ENCODE assay signal across 16 cellular contexts in the genomic region with DNA sequence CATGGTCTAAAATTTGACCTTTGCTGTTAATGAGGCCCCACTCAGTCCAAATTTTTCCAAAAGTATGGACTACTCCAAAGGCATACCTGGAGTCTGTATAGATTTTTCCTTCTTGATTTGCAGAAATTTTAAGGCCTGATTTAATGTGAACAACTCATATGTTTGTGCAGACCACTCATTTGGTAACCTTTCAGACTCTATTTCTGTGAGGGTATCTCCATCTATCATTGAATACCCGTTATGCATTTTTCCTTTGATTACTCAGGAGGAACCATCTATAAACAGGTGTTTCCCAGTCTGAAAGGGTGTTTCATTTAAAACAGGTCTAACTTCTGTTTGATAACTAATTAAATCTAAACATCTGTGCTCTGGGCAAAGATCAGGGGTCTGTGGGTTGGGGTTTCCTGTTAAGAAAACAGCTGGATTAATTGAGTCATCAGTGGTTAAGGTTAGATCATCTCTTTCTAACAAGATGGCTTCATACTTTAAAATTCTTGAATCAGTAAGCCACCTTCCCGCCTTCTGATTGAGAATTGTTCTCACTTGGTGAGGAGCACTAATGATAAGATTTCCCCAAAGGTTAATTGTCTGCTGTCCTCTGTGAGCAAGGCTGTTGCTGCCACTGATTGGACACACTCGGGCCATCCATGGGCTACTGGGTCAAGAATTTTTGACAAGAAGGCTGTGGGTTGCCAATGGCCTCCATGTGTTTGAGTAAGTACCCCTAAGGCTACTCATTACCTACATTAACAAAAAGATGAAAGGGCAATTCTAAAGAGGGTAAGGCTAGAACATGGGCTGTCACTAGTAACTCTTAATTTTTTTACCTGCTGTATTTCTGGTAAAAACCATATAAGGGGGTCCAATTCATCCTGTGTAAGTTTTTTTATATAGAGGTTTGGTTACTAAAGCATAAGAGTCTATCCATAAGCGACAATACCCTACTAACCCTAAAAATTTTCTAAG. TPM values are rescaled to one million over a fixed set of nuclear protein-coding genes. Genes with fewer than 3 reads are reported as not detected.
A peak's percentile ranks its signal among the peaks of the same experiment; 100 is the strongest.
DNase-seq lines count a peak whose midpoint lies in the region; ATAC-seq and TF ChIP-seq lines count a peak whose summit lies in the region.
"Had no signal": no experiment of that assay in that cellular context is flagged by ENCODE, and none has a peak within 500 bp of the region (broad histone marks: within the 10 kb centered on the region; RNA-seq: fewer than 3 reads in every experiment).

No MANE protein-coding gene starts in this region.

- H3K27me3 Mint-ChIP-seq in activated T-helper 17 cell treated with anti-CD3 and anti-CD28 coated beads, Interleukin-2, amount 50 U/mL, for 72 hours, result no peaks in the 10 kb centered on the region
- peaks cover 8 to 15% of the 10 kb centered on the region in 2 donors for H3K27me3 Mint-ChIP-seq in natural killer cell (ENCODE audit: low read depth in 2 of 2)

- no peaks in the 10 kb centered on the region for H3K36me3 Mint-ChIP-seq in activated T-helper 17 cell treated with anti-CD3 and anti-CD28 coated beads, Interleukin-2, amount 50 U/mL, for 72 hours (ENCODE audit: low read depth)
- H3K36me3 Mint-ChIP-seq in natural killer cell, result peaks cover 45% of the 10 kb centered on the region

- no peak overlapping the region for H3K4me3 ChIP-seq in gastroesophageal sphincter
- H3K4me3 ChIP-seq: A549, smooth muscle cell had no signal

- ATAC-seq in activated T-helper 17 cell treated with anti-CD3 and anti-CD28 coated beads, Interleukin-2, amount 50 U/mL, for 72 hours (replicated peaks), result peak; percentile 96
- ATAC-seq in natural killer cell (peak; percentile 54 to 85 (median 75)), gastroesophageal sphincter (no peak), HG03108 (IDR thresholded peaks at IDR 0.05; ENCODE audit: unreplicated experiment) (no peak), SK-N-SH treated with all-trans-retinoic acid at 6 μM for 48 hours (no peak)
- ATAC-seq: A549, HepG2 had no signal

- intact Hi-C loops in natural killer cell (cut with micrococcal nuclease), result no loop called here

- no peak for TF ChIP-seq POLR2A in gastroesophageal sphincter (IDR thresholded peaks at IDR 0.05)

- DNase-seq in activated CD4-positive, alpha-beta T cell treated with anti-CD3 and anti-CD28 coated beads for 4 hours, result peak; percentile 54 to 57
- DNase-seq in activated CD4-positive, alpha-beta T cell treated with anti-CD3 and anti-CD28 coated beads for 1 hour, result no peak
- DNase-seq in MV-4-11 (lab: John Stamatoyannopoulos, UW) (peak; percentile 65), natural killer cell (no peak)
- DNase-seq: Calu3, mammary epithelial cell, NCI-H187, trophoblast cell had no signal

- TF ChIP-seq CTCF in natural killer cell (IDR thresholded peaks at IDR 0.05) (no peak), gastroesophageal sphincter (IDR thresholded peaks at IDR 0.05) (no peak)

- H3K4me3 Mint-ChIP-seq in activated T-helper 17 cell treated with anti-CD3 and anti-CD28 coated beads, Interleukin-2, amount 50 U/mL, for 72 hours, result peak overlapping the region; percentile 46
- no peak overlapping the region for H3K4me3 Mint-ChIP-seq in natural killer cell

- no peak for TF ChIP-seq EP300 in gastroesophageal sphincter (IDR thresholded peaks at IDR 0.05)

- peaks cover 7% of the 10 kb centered on the region for H3K4me1 Mint-ChIP-seq in activated T-helper 17 cell treated with anti-CD3 and anti-CD28 coated beads, Interleukin-2, amount 50 U/mL, for 72 hours
- H3K4me1 Mint-ChIP-seq in natural killer cell, result peaks cover 14 to 15% of the 10 kb centered on the region in 2 donors

- no peaks in the 10 kb centered on the region for H3K36me3 ChIP-seq in gastroesophageal sphincter

- H3K27ac ChIP-seq in gastroesophageal sphincter, result no peak overlapping the region
- H3K27ac ChIP-seq: A549, RWPE1 had no signal

- H3K27me3 ChIP-seq in gastroesophageal sphincter, result no peaks in the 10 kb centered on the region

- peaks cover 32% of the 10 kb centered on the region for H3K9me3 Mint-ChIP-seq in activated T-helper 17 cell treated with anti-CD3 and anti-CD28 coated beads, Interleukin-2, amount 50 U/mL, for 72 hours
- peaks cover 3 to 14% of the 10 kb centered on the region in 2 donors for H3K9me3 Mint-ChIP-seq in natural killer cell

- H3K27ac Mint-ChIP-seq in activated T-helper 17 cell treated with anti-CD3 and anti-CD28 coated beads, Interleukin-2, amount 50 U/mL, for 72 hours, result peak overlapping the region; percentile 79
- peak overlapping the region; percentile 45 to 85 for H3K27ac Mint-ChIP-seq in natural killer cell

- 43% methylated on average over 4 of the region's 4 CpGs for WGBS in gastroesophageal sphincter (ENCODE audit: low coverage in 1 of 2), 2 donors

- no peaks in the 10 kb centered on the region for H3K4me1 ChIP-seq in gastroesophageal sphincter
- H3K4me1 ChIP-seq: A549 had no signal

- peaks cover 0 to 9% (median 0%) of the 10 kb centered on the region in 3 donors for H3K9me3 ChIP-seq in gastroesophageal sphincter
- H3K9me3 ChIP-seq: A549 had no signal

TF ChIP-seq in SK-N-SH treated with all-trans-retinoic acid at 6 μM for 48 hours, 23 proteins besides CTCF, POLR2A, EP300 and RAD21:
- TF ChIP-seq SNAI2 (CRISPR knock-in tag; IDR thresholded peaks at IDR 0.05) (no peak), RARB (CRISPR knock-in tag; IDR thresholded peaks at IDR 0.05) (no peak), ZFP3 (CRISPR knock-in tag; IDR thresholded peaks at IDR 0.05) (no peak), GLIS3 (CRISPR knock-in tag; IDR thresholded peaks at IDR 0.05) (no peak), ISL1 (CRISPR knock-in tag; IDR thresholded peaks at IDR 0.05) (no peak), ARNTL (CRISPR knock-in tag; IDR thresholded peaks at IDR 0.05; ENCODE audit: borderline replicate concordance, low read depth) (no peak), ZNF70 (CRISPR knock-in tag; IDR thresholded peaks at IDR 0.05) (no peak)
- TF ChIP-seq, protein P1, sequence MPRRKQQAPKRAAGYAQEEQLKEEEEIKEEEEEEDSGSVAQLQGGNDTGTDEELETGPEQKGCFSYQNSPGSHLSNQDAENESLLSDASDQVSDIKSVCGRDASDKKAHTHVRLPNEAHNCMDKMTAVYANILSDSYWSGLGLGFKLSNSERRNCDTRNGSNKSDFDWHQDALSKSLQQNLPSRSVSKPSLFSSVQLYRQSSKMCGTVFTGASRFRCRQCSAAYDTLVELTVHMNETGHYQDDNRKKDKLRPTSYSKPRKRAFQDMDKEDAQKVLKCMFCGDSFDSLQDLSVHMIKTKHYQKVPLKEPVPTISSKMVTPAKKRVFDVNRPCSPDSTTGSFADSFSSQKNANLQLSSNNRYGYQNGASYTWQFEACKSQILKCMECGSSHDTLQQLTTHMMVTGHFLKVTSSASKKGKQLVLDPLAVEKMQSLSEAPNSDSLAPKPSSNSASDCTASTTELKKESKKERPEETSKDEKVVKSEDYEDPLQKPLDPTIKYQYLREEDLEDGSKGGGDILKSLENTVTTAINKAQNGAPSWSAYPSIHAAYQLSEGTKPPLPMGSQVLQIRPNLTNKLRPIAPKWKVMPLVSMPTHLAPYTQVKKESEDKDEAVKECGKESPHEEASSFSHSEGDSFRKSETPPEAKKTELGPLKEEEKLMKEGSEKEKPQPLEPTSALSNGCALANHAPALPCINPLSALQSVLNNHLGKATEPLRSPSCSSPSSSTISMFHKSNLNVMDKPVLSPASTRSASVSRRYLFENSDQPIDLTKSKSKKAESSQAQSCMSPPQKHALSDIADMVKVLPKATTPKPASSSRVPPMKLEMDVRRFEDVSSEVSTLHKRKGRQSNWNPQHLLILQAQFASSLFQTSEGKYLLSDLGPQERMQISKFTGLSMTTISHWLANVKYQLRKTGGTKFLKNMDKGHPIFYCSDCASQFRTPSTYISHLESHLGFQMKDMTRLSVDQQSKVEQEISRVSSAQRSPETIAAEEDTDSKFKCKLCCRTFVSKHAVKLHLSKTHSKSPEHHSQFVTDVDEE (CRISPR knock-in tag; IDR thresholded peaks at IDR 0.05), result no peak

RNA-seq across cellular contexts. Expression of a gene that starts 24.1 kb away (rescaled TPM):
- total RNA-seq in activated T-helper 17 cell treated with anti-CD3 and anti-CD28 coated beads, Interleukin-2, amount 50 U/mL, for 72 hours, result 1,000 to 10,000 TPM; 3,089 to 4,180 TPM
- total RNA-seq in natural killer cell (over 10,000 TPM in 2 of 3 donors, 1,000 to 10,000 TPM in 1; 9,586 to 11,061 (median 11,048) TPM), gastroesophageal sphincter (100 to 1,000 TPM; 299 to 991 (median 620) TPM)

Comparison
In these comparisons a context has a peak if more than half of its experiments do, and no peak if none do; other contexts are left out.
1. DNase-seq: peak in activated CD4-positive, alpha-beta T cell treated with anti-CD3 and anti-CD28 coated beads for 4 hours (2 of 2) and MV-4-11 (single experiment); none in activated CD4-positive, alpha-beta T cell treated with anti-CD3 and anti-CD28 coated beads for 1 hour (single experiment) and natural killer cell (single experiment).
2. ATAC-seq: peak in activated T-helper 17 cell treated with anti-CD3 and anti-CD28 coated beads, Interleukin-2, amount 50 U/mL, for 72 hours (single experiment) and natural killer cell (3 of 3); none in gastroesophageal sphincter (single experiment), HG03108 (single experiment) and SK-N-SH treated with all-trans-retinoic acid at 6 μM for 48 hours (single experiment).